17 cellular contexts compared by ENCODE assay signal in the genomic region with DNA sequence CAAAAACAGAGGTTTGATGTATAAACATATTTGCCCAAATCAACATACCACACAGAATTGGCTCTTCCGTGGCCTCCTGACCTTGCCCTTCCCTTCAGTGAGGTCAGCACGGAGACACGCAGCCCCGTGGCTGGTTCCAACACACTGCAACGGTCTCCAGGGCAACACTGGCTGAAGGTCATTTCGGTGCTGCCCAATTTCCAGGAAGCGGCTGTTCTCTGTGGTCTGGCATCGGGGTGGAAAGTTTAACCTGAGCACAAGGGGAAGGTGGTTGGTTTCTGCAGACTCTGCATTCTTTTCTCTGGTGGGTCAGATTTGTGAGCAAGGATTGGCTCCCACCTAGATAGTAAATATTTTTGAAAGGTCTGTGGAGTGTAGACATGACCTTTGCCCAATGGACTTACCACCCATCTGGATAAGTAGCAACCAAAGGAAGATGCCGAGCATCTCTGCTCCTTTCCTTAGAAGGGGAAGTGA.
DNase-seq lines count a peak whose midpoint lies in the region; ATAC-seq, FAIRE-seq and TF ChIP-seq lines count a peak whose summit lies in the region.
"Had no signal": no experiment of that assay in that cellular context is flagged by ENCODE, and none has a peak within 500 bp of the region (broad histone marks: within the 10 kb centered on the region; RNA-seq: fewer than 3 reads in every experiment).

No MANE protein-coding gene starts in this region.

- FAIRE-seq in astrocyte (lab: Jason Lieb, UNC) (no peak), pancreas (lab: Jason Lieb, UNC) (no peak)

- H3K4me1 Mint-ChIP-seq in astrocyte (ENCODE audit: low read depth, unreplicated experiment), result peaks cover 20% of the 10 kb centered on the region

- TF ChIP-seq CTCF in astrocyte (IDR thresholded peaks at IDR 0.05; ENCODE audit: insufficient read depth, low read depth, low read length) (no peak), pancreas (IDR thresholded peaks at IDR 0.05) (no peak)

- H4K20me1 ChIP-seq in astrocyte (ENCODE audit: insufficient read depth, low read length) (no peaks in the 10 kb centered on the region), GM23248 (ENCODE audit: insufficient read depth) (no peaks in the 10 kb centered on the region)

- ATAC-seq in right cardiac atrium (peak; percentile 86 to 95), pancreas (peak; percentile 92 to 95 (median 92)), GM18873 (IDR thresholded peaks at IDR 0.05; ENCODE audit: low FRiP score, unreplicated experiment) (no peak), GM21423 (IDR thresholded peaks at IDR 0.05; ENCODE audit: unreplicated experiment) (no peak), HG03432 (IDR thresholded peaks at IDR 0.05; ENCODE audit: unreplicated experiment) (no peak)
- ATAC-seq: activated CD4-positive, CD25-positive, alpha-beta regulatory T cell treated with anti-CD3 and anti-CD28 coated beads, Interleukin-2, amount 50 U/mL, for 24 hours; natural killer cell treated with Interleukin-12 subunit alpha and Interleukin-12 subunit beta and Interleukin-15 and Interleukin-18, amount 100 ng/mL, for 72 hours had no signal

- intact Hi-C loops in right cardiac atrium (cut with DNase I) (no loop called here), pancreas (cut with DNase I) (no loop called here)

- in situ Hi-C loops in Caki2 (cut with HindIII; ENCODE audit: low pct_unique_long_range_greater_than_20kb, low sequenced_read_pairs), result no loop called here
- in situ Hi-C loops in GM23248 (cut with MboI), result no loop called here

- H3K4me3 ChIP-seq in astrocyte (ENCODE audit: insufficient read depth, low read depth, low read length) (no peak overlapping the region), right cardiac atrium (ENCODE audit: low read length) (no peak overlapping the region), pancreas (no peak overlapping the region), GM23248 (no peak overlapping the region)
- H3K4me3 ChIP-seq: breast epithelium, transverse colon had no signal

- H3K27ac Mint-ChIP-seq in astrocyte (ENCODE audit: unreplicated experiment), result peak overlapping the region; percentile 56
- H3K27ac Mint-ChIP-seq: natural killer cell treated with Interleukin-12 subunit alpha and Interleukin-12 subunit beta and Interleukin-15 and Interleukin-18, amount 100 ng/mL, for 72 hours had no signal

- H3K4me3 Mint-ChIP-seq in astrocyte (ENCODE audit: unreplicated experiment), result no peak overlapping the region
- H3K4me3 Mint-ChIP-seq: natural killer cell treated with Interleukin-12 subunit alpha and Interleukin-12 subunit beta and Interleukin-15 and Interleukin-18, amount 100 ng/mL, for 72 hours had no signal

- WGBS in right cardiac atrium, result 50% methylated on average over 9 of the region's 9 CpGs
- 13 to 19% methylated on average over 9 of the region's 9 CpGs for WGBS in pancreas, 2 donors
- 67 to 79% methylated on average over 9 of the region's 9 CpGs for WGBS in GM23248 (ENCODE audit: low coverage in 1 of 2, low lambda C conversion rate in 2 of 2, missing lambda C conversion rate in 2 of 2), 2 experiments

- no peaks in the 10 kb centered on the region for H3K27me3 Mint-ChIP-seq in astrocyte (ENCODE audit: low read depth, unreplicated experiment)

- DNase-seq in Caki2 (ENCODE audit: low read depth) (peak; percentile 44), astrocyte (ENCODE audit: low read depth) (peak; percentile 59), right cardiac atrium (peak; percentile 58 to 76 (median 63)), pancreas (peak; percentile 58 to 68 (median 65)), GM23248 (no peak)
- DNase-seq: DMS 273 treated with DMSO at 0.1 percent for 48 hours, MM.1S, SW 1271, transverse colon had no signal

- H3K79me2 ChIP-seq in astrocyte (ENCODE audit: insufficient read depth, low read length) (no peaks in the 10 kb centered on the region), GM23248 (ENCODE audit: insufficient read depth) (no peaks in the 10 kb centered on the region)

- peaks cover 2% of the 10 kb centered on the region for H3K9me3 Mint-ChIP-seq in astrocyte (ENCODE audit: unreplicated experiment)

- no peaks in the 10 kb centered on the region for H3F3A ChIP-seq in GM23248 (ENCODE audit: insufficient read depth)

- H3K9me3 ChIP-seq in astrocyte (ENCODE audit: insufficient read depth, low read depth, low read length), result no peaks in the 10 kb centered on the region
- no peaks in the 10 kb centered on the region for H3K9me3 ChIP-seq in right cardiac atrium (ENCODE audit: control insufficient read depth, low read length)
- no peaks in the 10 kb centered on the region for H3K9me3 ChIP-seq in pancreas
- no peaks in the 10 kb centered on the region for H3K9me3 ChIP-seq in GM23248 (ENCODE audit: low read depth)
- H3K9me3 ChIP-seq: breast epithelium, transverse colon had no signal

- H3K27me3 ChIP-seq in astrocyte (ENCODE audit: insufficient read depth, low read length) (no peaks in the 10 kb centered on the region), right cardiac atrium (ENCODE audit: control insufficient read depth, insufficient read depth) (no peaks in the 10 kb centered on the region), pancreas (no peaks in the 10 kb centered on the region), GM23248 (replicated peaks; ENCODE audit: insufficient read depth) (no peaks in the 10 kb centered on the region)
- H3K27me3 ChIP-seq: breast epithelium, transverse colon had no signal

- H3K4me2 ChIP-seq in astrocyte (ENCODE audit: low read length) (no peak overlapping the region), GM23248 (ENCODE audit: unreplicated experiment) (no peak overlapping the region)

- H3K27ac ChIP-seq in astrocyte (ENCODE audit: low read depth, low read length) (no peak overlapping the region), right cardiac atrium (ENCODE audit: low read length) (no peak overlapping the region), pancreas (peak overlapping the region in 2 of 4 donors; percentile 58 to 61), GM23248 (no peak overlapping the region)
- H3K27ac ChIP-seq: breast epithelium, epithelial cell of prostate, HL-60, transverse colon had no signal

- no peaks in the 10 kb centered on the region for H3K36me3 Mint-ChIP-seq in astrocyte (ENCODE audit: low read depth, unreplicated experiment)
- H3K36me3 Mint-ChIP-seq: natural killer cell treated with Interleukin-12 subunit alpha and Interleukin-12 subunit beta and Interleukin-15 and Interleukin-18, amount 100 ng/mL, for 72 hours had no signal

- no peaks in the 10 kb centered on the region for H3K36me3 ChIP-seq in astrocyte (ENCODE audit: insufficient read depth, low read length)
- no peaks in the 10 kb centered on the region for H3K36me3 ChIP-seq in pancreas
- no peaks in the 10 kb centered on the region for H3K36me3 ChIP-seq in GM23248 (ENCODE audit: low read depth)
- H3K36me3 ChIP-seq: breast epithelium, transverse colon had no signal

- no peaks in the 10 kb centered on the region for H3K9me2 ChIP-seq in GM23248 (ENCODE audit: insufficient read depth)

- peaks cover 19% of the 10 kb centered on the region for H3K4me1 ChIP-seq in astrocyte (ENCODE audit: insufficient read depth, low read length)
- peaks cover 3% of the 10 kb centered on the region for H3K4me1 ChIP-seq in right cardiac atrium (ENCODE audit: control insufficient read depth, insufficient read depth, low read length)
- H3K4me1 ChIP-seq in pancreas, result peaks cover 0 to 10% (median 3%) of the 10 kb centered on the region in 3 donors
- H3K4me1 ChIP-seq in GM23248 (ENCODE audit: insufficient read depth), result no peaks in the 10 kb centered on the region; the same call in 1 of the 2 replicates
- H3K4me1 ChIP-seq: breast epithelium, transverse colon had no signal

- H2AFZ ChIP-seq in astrocyte (ENCODE audit: low read depth, low read length) (no peak overlapping the region), GM23248 (no peak overlapping the region)

- no peak overlapping the region for H3K9ac ChIP-seq in astrocyte (ENCODE audit: low read length)
- H3K9ac ChIP-seq in GM23248, result no peak overlapping the region

Comparison
In these comparisons a context has a peak if more than half of its experiments do, and no peak if none do; other contexts are left out.
1. ATAC-seq: peak in right cardiac atrium (2 of 2) and pancreas (4 of 4); none in GM18873 (single experiment), GM21423 (single experiment) and HG03432 (single experiment).